Comparison of ENCODE assay signal across 11 cellular contexts in the genomic region with DNA sequence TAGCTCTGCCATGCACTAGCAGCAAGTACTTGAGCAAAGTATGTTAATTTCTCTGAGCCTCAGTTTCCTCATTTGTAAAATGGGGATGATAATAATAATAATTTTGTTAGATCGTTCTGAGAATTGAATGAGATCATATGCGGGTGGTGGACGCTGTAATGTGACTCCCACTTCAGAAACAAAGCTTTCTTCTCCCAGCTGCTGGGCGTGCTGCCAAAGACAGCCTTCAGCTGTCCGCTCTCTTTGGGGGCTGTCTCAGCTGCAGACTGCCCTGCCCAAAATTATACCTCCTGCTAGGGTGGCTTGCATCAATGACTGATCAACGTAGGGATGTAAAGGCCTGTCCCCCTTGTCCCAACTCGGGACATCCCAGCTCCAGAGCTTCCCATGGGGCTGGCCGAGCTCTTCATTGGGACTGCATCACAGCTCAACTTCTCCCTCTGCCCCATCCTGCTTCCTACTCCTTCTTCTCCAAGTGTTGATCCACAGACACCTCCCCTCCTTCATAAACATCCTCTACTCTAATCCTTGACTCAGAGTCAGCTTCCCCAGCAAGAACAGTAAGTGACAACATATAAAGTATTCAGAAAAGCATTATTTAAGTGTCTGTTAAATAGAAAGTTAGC. TPM values are rescaled to one million over a fixed set of nuclear protein-coding genes. Genes with fewer than 3 reads are reported as not detected.
DNase-seq lines count a peak whose midpoint lies in the region; ATAC-seq lines count a peak whose summit lies in the region.
"Had no signal": no experiment of that assay in that cellular context is flagged by ENCODE, and none has a peak within 500 bp of the region (broad histone marks: within the 10 kb centered on the region; RNA-seq: fewer than 3 reads in every experiment).

No MANE protein-coding gene starts in this region.

- ATAC-seq in GM21737 (IDR thresholded peaks at IDR 0.05; ENCODE audit: unreplicated experiment): no peak
- ATAC-seq: gastroesophageal sphincter had no signal

- H3K27ac Mint-ChIP-seq in immature natural killer cell: no peak overlapping the region
- H3K27ac Mint-ChIP-seq in activated CD4-positive, alpha-beta memory T cell treated with anti-CD3 and anti-CD28 coated beads for 36 hours: no peak overlapping the region

- CTCF ChIA-PET in activated CD4-positive, alpha-beta memory T cell treated with anti-CD3 and anti-CD28 coated beads for 36 hours (lab: Charles Lee): interaction anchor here (0.9 to 1.1 kb wide), 2 partner anchors 8 to 19 kb away, joined by 3 to 7 read pairs; no protein-coding TSS in a partner anchor

- no peaks in the 10 kb centered on the region for H3K4me1 Mint-ChIP-seq in immature natural killer cell
- no peaks in the 10 kb centered on the region for H3K4me1 Mint-ChIP-seq in activated CD4-positive, alpha-beta memory T cell treated with anti-CD3 and anti-CD28 coated beads for 36 hours (ENCODE audit: low read depth)

- intact Hi-C loops in activated CD4-positive, alpha-beta memory T cell treated with anti-CD3 and anti-CD28 coated beads for 36 hours (cut with micrococcal nuclease): no loop called here

- H3K27me3 Mint-ChIP-seq in immature natural killer cell (ENCODE audit: low read depth in 3 of 3): peaks cover 4 to 10% (median 5%) of the 10 kb centered on the region in 3 donors
- H3K27me3 Mint-ChIP-seq in activated CD4-positive, alpha-beta memory T cell treated with anti-CD3 and anti-CD28 coated beads for 36 hours: peaks cover 12% of the 10 kb centered on the region

- H3K9me3 Mint-ChIP-seq in immature natural killer cell: no peaks in the 10 kb centered on the region
- H3K9me3 Mint-ChIP-seq in activated CD4-positive, alpha-beta memory T cell treated with anti-CD3 and anti-CD28 coated beads for 36 hours: peaks cover 2% of the 10 kb centered on the region

- no peaks in the 10 kb centered on the region for H3K36me3 Mint-ChIP-seq in immature natural killer cell
- no peaks in the 10 kb centered on the region for H3K36me3 Mint-ChIP-seq in activated CD4-positive, alpha-beta memory T cell treated with anti-CD3 and anti-CD28 coated beads for 36 hours

- POLR2A ChIA-PET in activated CD4-positive, alpha-beta memory T cell treated with anti-CD3 and anti-CD28 coated beads for 36 hours (lab: Charles Lee): no interaction called here

- H3K4me3 Mint-ChIP-seq in immature natural killer cell: no peak overlapping the region
- no peak overlapping the region for H3K4me3 Mint-ChIP-seq in activated CD4-positive, alpha-beta memory T cell treated with anti-CD3 and anti-CD28 coated beads for 36 hours

- DNase-seq in EL: peak; percentile 23
- peak; percentile 94 for DNase-seq in NCI-H345 (lab: John Stamatoyannopoulos, UW)
- peak; percentile 75 for DNase-seq in dermis blood vessel endothelial cell
- DNase-seq in pons (ENCODE audit: low spot score): peak; percentile 89
- DNase-seq in HK-2 (ENCODE audit: unreplicated experiment): no peak
- DNase-seq in immature natural killer cell: no peak
- DNase-seq in activated CD4-positive, alpha-beta memory T cell treated with anti-CD3 and anti-CD28 coated beads for 36 hours: no peak
- DNase-seq: H7 had no signal

RNA-seq across cellular contexts. Expression of a gene that starts 30.7 kb away (rescaled TPM):
- total RNA-seq in dermis blood vessel endothelial cell: 713 and 795 TPM in 2 replicates
- polyA plus RNA-seq in immature natural killer cell: not detected
- total RNA-seq in activated CD4-positive, alpha-beta memory T cell treated with anti-CD3 and anti-CD28 coated beads for 36 hours: not detected
- total RNA-seq: H7, HT-29 had no signal

Comparison
In these comparisons a context has a peak if more than half of its experiments do, and no peak if none do; other contexts are left out.
1. DNase-seq: peak in EL (single experiment), NCI-H345 (single experiment), dermis blood vessel endothelial cell (single experiment) and pons (single experiment); none in HK-2 (single experiment), immature natural killer cell (0 of 3) and activated CD4-positive, alpha-beta memory T cell treated with anti-CD3 and anti-CD28 coated beads for 36 hours (single experiment).
2. RNA of a gene that starts 30.7 kb away (total RNA-seq): 713 to 795 TPM in dermis blood vessel endothelial cell; not detected in activated CD4-positive, alpha-beta memory T cell treated with anti-CD3 and anti-CD28 coated beads for 36 hours; every median in the first group is over 100 times any median in the second.